In genomic region chr4:38668203-38668602, GRCh38 we compare ENCODE assay signal across 12 cellular contexts. TPM values are rescaled to one million over a fixed set of nuclear protein-coding genes. Genes with fewer than 3 reads are reported as not detected.
DNase-seq lines count a peak whose midpoint lies in the region; ATAC-seq and TF ChIP-seq lines count a peak whose summit lies in the region.
"Had no signal": no experiment of that assay in that cellular context is flagged by ENCODE, and none has a peak within 500 bp of the region (broad histone marks: within the 10 kb centered on the region; RNA-seq: fewer than 3 reads in every experiment).

No MANE protein-coding gene starts in this region.

- intact Hi-C loops in CD4-positive, alpha-beta memory T cell (cut with micrococcal nuclease) = loop anchor here (5.0 to 10.0 kb wide), 3 partner anchors 161 to 1527 kb away; partner anchors contain the start of gene RHOH

- POLR2A ChIA-PET in CD4-positive, alpha-beta memory T cell (lab: Charles Lee; ENCODE audit: partially characterized antibody) = interaction anchor here (0.8 to 10.1 kb wide), 8 partner anchors 8 to 349 kb away, joined by 3 to 108 read pairs (median 44); no protein-coding TSS in a partner anchor

- no peaks in the 10 kb centered on the region for H3K9me3 Mint-ChIP-seq in CD4-positive, alpha-beta memory T cell
- H3K9me3 Mint-ChIP-seq in activated T-helper 17 cell treated with anti-CD3 and anti-CD28 coated beads, Interleukin-2, amount 50 U/mL, for 72 hours = no peaks in the 10 kb centered on the region
- H3K9me3 Mint-ChIP-seq: CD14-positive monocyte had no signal

- no peak for DNase-seq in CD4-positive, alpha-beta memory T cell
- DNase-seq in activated CD4-positive, alpha-beta T cell treated with anti-CD3 and anti-CD28 coated beads for 4 hours = no peak
- DNase-seq in foreskin melanocyte (no peak), C1 segment of cervical spinal cord (lab: John Stamatoyannopoulos, UW) (no peak)
- DNase-seq: NCI-H146; stimulated activated CD4-positive, alpha-beta T cell treated with anti-CD3 and anti-CD28 coated beads, Interleukin-4, amount 100 ng/mL, for 4 hours; trophoblast cell had no signal

- peak overlapping the region; percentile 92 for H3K27ac ChIP-seq in CD4-positive, alpha-beta memory T cell (ENCODE audit: low read depth, low read length)
- H3K27ac ChIP-seq in iPS-18a (ENCODE audit: low read length) (peak overlapping the region; percentile 42), rectal smooth muscle tissue (ENCODE audit: low read depth, low read length) (peak overlapping the region; percentile 21)

- H3K27ac Mint-ChIP-seq in CD4-positive, alpha-beta memory T cell = peak overlapping the region in 6 of 7 donors; percentile 50 to 97 (median 68)
- peak overlapping the region; percentile 67 for H3K27ac Mint-ChIP-seq in activated T-helper 17 cell treated with anti-CD3 and anti-CD28 coated beads, Interleukin-2, amount 50 U/mL, for 72 hours

- ATAC-seq in activated T-helper 17 cell treated with anti-CD3 and anti-CD28 coated beads, Interleukin-2, amount 50 U/mL, for 72 hours (replicated peaks) = no peak
- no peak for ATAC-seq in GM18505 (IDR thresholded peaks at IDR 0.05; ENCODE audit: unreplicated experiment)

- H3K27me3 ChIP-seq in CD4-positive, alpha-beta memory T cell (ENCODE audit: insufficient read depth, low read length) = no peaks in the 10 kb centered on the region
- peaks cover 11% of the 10 kb centered on the region for H3K27me3 ChIP-seq in iPS-18a (ENCODE audit: control insufficient read depth, insufficient read depth, low read length)
- H3K27me3 ChIP-seq in rectal smooth muscle tissue (ENCODE audit: control insufficient read depth, insufficient read depth, low read length) = no peaks in the 10 kb centered on the region

- no peak overlapping the region for H3K4me3 ChIP-seq in CD4-positive, alpha-beta memory T cell (ENCODE audit: low read length in 2 of 2)
- H3K4me3 ChIP-seq in iPS-18a (ENCODE audit: low read length) (peak overlapping the region; percentile 6), rectal smooth muscle tissue (ENCODE audit: low read length) (no peak overlapping the region)

- H3K4me3 Mint-ChIP-seq in CD4-positive, alpha-beta memory T cell = peak overlapping the region in 5 of 8 donors; percentile 15 to 83 (median 38)
- H3K4me3 Mint-ChIP-seq in activated T-helper 17 cell treated with anti-CD3 and anti-CD28 coated beads, Interleukin-2, amount 50 U/mL, for 72 hours = peak overlapping the region; percentile 76

- TF ChIP-seq POLR2A in GM18505 (IDR thresholded peaks at IDR 0.05; ENCODE audit: borderline replicate concordance, extremely low read depth, insufficient read depth, insufficient read length) = no peak

- no peaks in the 10 kb centered on the region for H3K27me3 Mint-ChIP-seq in CD4-positive, alpha-beta memory T cell
- no peaks in the 10 kb centered on the region for H3K27me3 Mint-ChIP-seq in activated T-helper 17 cell treated with anti-CD3 and anti-CD28 coated beads, Interleukin-2, amount 50 U/mL, for 72 hours

- H3K4me1 ChIP-seq in CD4-positive, alpha-beta memory T cell (ENCODE audit: insufficient read depth, low read length) = peaks cover 68% of the 10 kb centered on the region
- peaks cover 76% of the 10 kb centered on the region for H3K4me1 ChIP-seq in iPS-18a (ENCODE audit: control insufficient read depth, low read depth, low read length)
- peaks cover 56% of the 10 kb centered on the region for H3K4me1 ChIP-seq in rectal smooth muscle tissue (ENCODE audit: control insufficient read depth, insufficient read depth, low read length)

- H3K9ac ChIP-seq in iPS-18a (ENCODE audit: low read length) = peak overlapping the region; percentile 84
- H3K9ac ChIP-seq in rectal smooth muscle tissue (ENCODE audit: low read length) = no peak overlapping the region

- no peaks in the 10 kb centered on the region for H3K36me3 ChIP-seq in CD4-positive, alpha-beta memory T cell (ENCODE audit: insufficient read depth, low read length)
- H3K36me3 ChIP-seq in iPS-18a (ENCODE audit: control insufficient read depth, low read depth, low read length) (no peaks in the 10 kb centered on the region), rectal smooth muscle tissue (ENCODE audit: control insufficient read depth, insufficient read depth, low read length) (no peaks in the 10 kb centered on the region)

- CTCF ChIA-PET in CD4-positive, alpha-beta memory T cell (lab: Charles Lee; ENCODE audit: partially characterized antibody) = interaction anchor here (0.9 to 5.8 kb wide), 6 partner anchors 14 to 489 kb away, joined by 3 to 41 read pairs (median 14); no protein-coding TSS in a partner anchor

- H3K9me3 ChIP-seq in CD4-positive, alpha-beta memory T cell (ENCODE audit: control insufficient read depth in 1 of 2, low read length in 2 of 2) = no peaks in the 10 kb centered on the region
- H3K9me3 ChIP-seq in iPS-18a (ENCODE audit: control insufficient read depth, low read depth, low read length) = no peaks in the 10 kb centered on the region

- peaks cover 51 to 83% (median 67%) of the 10 kb centered on the region in 4 donors for H3K4me1 Mint-ChIP-seq in CD4-positive, alpha-beta memory T cell
- peaks cover 50% of the 10 kb centered on the region for H3K4me1 Mint-ChIP-seq in activated T-helper 17 cell treated with anti-CD3 and anti-CD28 coated beads, Interleukin-2, amount 50 U/mL, for 72 hours

- H3K36me3 Mint-ChIP-seq in CD4-positive, alpha-beta memory T cell = peaks cover 4 to 45% of the 10 kb centered on the region in 2 donors
- no peaks in the 10 kb centered on the region for H3K36me3 Mint-ChIP-seq in activated T-helper 17 cell treated with anti-CD3 and anti-CD28 coated beads, Interleukin-2, amount 50 U/mL, for 72 hours (ENCODE audit: low read depth)

RNA-seq across cellular contexts. Expression of gene KLF3, which starts 4.2 kb away (rescaled TPM):
- total RNA-seq in CD4-positive, alpha-beta memory T cell = 100 to 1,000 TPM; 119 to 122 TPM
- polyA plus RNA-seq in CD4-positive, alpha-beta memory T cell = 10 to 100 TPM; 72.4 to 83.3 TPM
- total RNA-seq in activated T-helper 17 cell treated with anti-CD3 and anti-CD28 coated beads, Interleukin-2, amount 50 U/mL, for 72 hours = 1 to 10 TPM; 4.3 to 5.5 TPM

Comparison
In these comparisons a context has a peak if more than half of its experiments do, and no peak if none do; other contexts are left out.
1. H3K27ac ChIP-seq: peak in every context shown above with its lines; median percentile 92 in CD4-positive, alpha-beta memory T cell; 42 in iPS-18a; 21 in rectal smooth muscle tissue.
2. RNA of gene KLF3, which starts 4.2 kb away (total RNA-seq): 119 to 122 TPM in CD4-positive, alpha-beta memory T cell; 4.3 to 5.5 TPM in activated T-helper 17 cell treated with anti-CD3 and anti-CD28 coated beads, Interleukin-2, amount 50 U/mL, for 72 hours; every median in the first group is over 10 times any median in the second.